In the genomic region with DNA sequence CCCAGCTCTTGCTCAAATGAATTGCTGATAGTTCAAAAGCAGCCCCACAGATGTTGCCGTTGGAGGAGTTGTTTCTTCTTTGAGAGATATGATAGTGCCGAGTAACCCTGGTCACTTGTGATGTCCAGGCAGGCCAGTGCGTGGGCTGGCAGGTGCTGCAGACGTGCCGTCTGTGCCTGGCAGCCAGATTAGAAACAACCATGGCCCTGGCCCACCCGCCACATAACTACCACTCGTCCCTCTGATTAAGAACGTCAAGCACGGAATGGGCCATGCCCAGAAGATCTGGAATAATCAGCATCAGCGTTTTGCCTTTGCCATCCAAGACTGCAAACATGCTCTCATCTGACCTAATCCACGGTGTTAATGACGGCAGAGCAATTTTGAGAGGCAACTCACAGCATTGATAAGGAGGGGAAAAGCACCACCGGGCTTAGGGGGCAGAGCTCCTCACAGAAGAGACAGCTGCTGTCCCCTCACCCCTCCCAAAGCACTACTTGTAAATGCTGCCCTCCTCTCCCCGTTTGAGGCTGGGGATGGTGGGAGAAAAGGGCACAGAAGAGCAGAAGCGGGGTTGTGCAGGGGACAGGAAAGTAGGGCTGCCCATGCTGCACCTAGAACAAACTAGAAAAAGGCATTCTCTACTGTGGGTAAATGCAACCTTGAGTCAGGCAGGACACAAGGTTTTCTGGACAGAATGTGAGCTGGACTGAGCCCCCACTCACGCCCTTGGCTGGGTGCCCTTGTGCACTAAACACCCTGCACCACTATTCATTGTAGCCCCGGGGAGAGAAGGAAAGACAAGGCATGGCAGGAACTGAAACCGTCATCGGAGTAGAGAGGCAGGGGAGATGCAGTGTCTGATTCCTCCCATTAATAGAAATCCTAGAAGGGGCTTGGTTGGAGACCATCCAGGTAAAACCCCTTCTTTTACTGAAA, we compare ENCODE assay signal across 12 cellular contexts. TPM values are rescaled to one million over a fixed set of nuclear protein-coding genes. Genes with fewer than 3 reads are reported as not detected.
"Had no signal": no experiment of that assay in that cellular context is flagged by ENCODE, and none has a peak within 500 bp of the region (broad histone marks: within the 10 kb centered on the region; RNA-seq: fewer than 3 reads in every experiment).

No MANE protein-coding gene starts in this region.

- H3K9me3 Mint-ChIP-seq: activated naive CD8-positive, alpha-beta T cell treated with anti-CD3 and anti-CD28 coated beads for 36 hours; nephron had no signal

- H3K27ac Mint-ChIP-seq: activated naive CD8-positive, alpha-beta T cell treated with anti-CD3 and anti-CD28 coated beads for 36 hours; nephron had no signal

- ATAC-seq: foreskin keratinocyte, left lung had no signal

- H3K4me3 Mint-ChIP-seq: activated naive CD8-positive, alpha-beta T cell treated with anti-CD3 and anti-CD28 coated beads for 36 hours; nephron had no signal

- DNase-seq: activated CD4-positive, alpha-beta T cell treated with anti-CD3 and anti-CD28 coated beads, Interleukin-2, amount 50 U/mL, for 1 hour; activated effector memory CD4-positive, alpha-beta T cell treated with Interleukin-2 at 50 U/mL for 16 hours; activated naive CD8-positive, alpha-beta T cell treated with anti-CD3 and anti-CD28 coated beads for 36 hours; foreskin keratinocyte; head of caudate nucleus; islet precursor cell; left lung; mesendoderm; stimulated activated CD4-positive, alpha-beta T cell treated with anti-CD3 and anti-CD28 coated beads, Interleukin-4, amount 100 ng/mL, for 4 hours; T-helper 2 cell; tibial artery had no signal

RNA-seq across cellular contexts. Expression of gene CPNE5, which starts 5.3 kb away (rescaled TPM):
- total RNA-seq: foreskin keratinocyte had no signal
